ENCODE assay signal across 28 cellular contexts in genomic region chr12:66013224-66013623, GRCh38.
DNase-seq lines count a peak whose midpoint lies in the region; ATAC-seq and TF ChIP-seq lines count a peak whose summit lies in the region.
"Had no signal": no experiment of that assay in that cellular context is flagged by ENCODE, and none has a peak within 500 bp of the region (broad histone marks: within the 10 kb centered on the region; RNA-seq: fewer than 3 reads in every experiment).

No MANE protein-coding gene starts in this region.

- H3K4me3 ChIP-seq in mesodermal cell (ENCODE audit: extremely low read depth, insufficient read depth, low read length, poor library complexity, severe bottlenecking) = no peak overlapping the region
- no peak overlapping the region for H3K4me3 ChIP-seq in heart right ventricle
- H3K4me3 ChIP-seq: lower lobe of right lung, pancreas had no signal

- H3K9me3 ChIP-seq in mesodermal cell (ENCODE audit: control insufficient read depth, low read length) = no peaks in the 10 kb centered on the region
- peaks cover 0 to 16% (median 0%) of the 10 kb centered on the region in 11 donors for H3K9me3 ChIP-seq in heart right ventricle
- H3K9me3 ChIP-seq: lower lobe of right lung, pancreas had no signal

- intact Hi-C loops in heart right ventricle (cut with DNase I) = no loop called here

- DNase-seq in ELF-1 (ENCODE audit: low read depth, low spot score) = peak; percentile 75
- peak; percentile 38 for DNase-seq in M059J (ENCODE audit: low read depth)
- peak; percentile 77 for DNase-seq in ecto neural progenitor cell (ENCODE audit: low spot score)
- no peak for DNase-seq in NCI-H446 treated with DMSO at 0.1 percent for 48 hours (lab: John Stamatoyannopoulos, UW)
- DNase-seq in GM10266 (ENCODE audit: extremely low spot score) = no peak
- no peak for DNase-seq in heart right ventricle
- DNase-seq: activated CD4-positive, CD25-positive, alpha-beta regulatory T cell; activated effector memory CD4-positive, alpha-beta T cell treated with anti-CD3 and anti-CD28 coated beads, Interleukin-2, amount 50 U/mL, for 16 hours; activated naive CD8-positive, alpha-beta T cell treated with anti-CD3 and anti-CD28 coated beads for 36 hours; activated T-cell treated with anti-CD3 and anti-CD28 coated beads, Interleukin-2, amount 50 U/mL, for 24 hours; anterior cingulate cortex; cortex of kidney; DMS79; effector memory CD8-positive, alpha-beta T cell; foreskin fibroblast; lower lobe of right lung; NCI-H1436; NCI-H2081; NCI-H774; pancreas; retina; small intestine; stimulated activated naive CD8-positive, alpha-beta T cell treated with anti-CD3 and anti-CD28 coated beads, Interleukin-15, Interleukin-2, amounts not matched to agents 100 U/mL and 50 U/mL, for 24 hours; T-helper 1 cell had no signal

- H3K36me3 ChIP-seq in mesodermal cell (ENCODE audit: control insufficient read depth, insufficient read depth, low read length) (no peaks in the 10 kb centered on the region), heart right ventricle (no peaks in the 10 kb centered on the region)
- H3K36me3 ChIP-seq: lower lobe of right lung, pancreas had no signal

- H3K27me3 ChIP-seq in heart right ventricle = no peaks in the 10 kb centered on the region
- H3K27me3 ChIP-seq: pancreas had no signal

- H3K4me1 ChIP-seq in mesodermal cell (ENCODE audit: control insufficient read depth, insufficient read depth, low read length, poor library complexity, severe bottlenecking) (peaks cover 3% of the 10 kb centered on the region), heart right ventricle (peaks cover 0 to 7% (median 0%) of the 10 kb centered on the region in 9 donors)
- H3K4me1 ChIP-seq: lower lobe of right lung, pancreas had no signal

- H3K27ac ChIP-seq in mesodermal cell (ENCODE audit: low read depth, low read length, severe bottlenecking) (peak overlapping the region; percentile 77), heart right ventricle (no peak overlapping the region)
- H3K27ac ChIP-seq: KMS-11, lower lobe of right lung, pancreas had no signal

- ATAC-seq in HG03520 (IDR thresholded peaks at IDR 0.05; ENCODE audit: unreplicated experiment) (no peak), heart right ventricle (no peak)
- ATAC-seq: effector memory CD8-positive, alpha-beta T cell; lower lobe of right lung; natural killer cell treated with Interleukin-12 subunit alpha and Interleukin-12 subunit beta and Interleukin-15 and Interleukin-18, amount 100 ng/mL, for 72 hours; pancreas; stimulated activated naive CD8-positive, alpha-beta T cell treated with anti-CD3 and anti-CD28 coated beads, Interleukin-15, Interleukin-2, amounts not matched to agents 100 U/mL and 50 U/mL, for 24 hours had no signal

- 7 to 29% methylated on average over 1 to 3 of the region's 4 CpGs for WGBS in mesodermal cell (ENCODE audit: insufficient coverage in 2 of 2), 2 experiments
- 41% methylated on average over 4 of the region's 4 CpGs for WGBS in heart right ventricle, 2 donors

- TF ChIP-seq CTCF in GM10266 (IDR thresholded peaks at IDR 0.05; ENCODE audit: control insufficient read depth, insufficient read depth, low read depth, missing control alignments) = no peak
- no peak for TF ChIP-seq CTCF in heart right ventricle (IDR thresholded peaks at IDR 0.05)

Comparison
In these comparisons a context has a peak if more than half of its experiments do, and no peak if none do; other contexts are left out.
1. DNase-seq: peak in ELF-1 (single experiment), M059J (single experiment) and ecto neural progenitor cell (single experiment); none in NCI-H446 treated with DMSO at 0.1 percent for 48 hours (single experiment), GM10266 (single experiment) and heart right ventricle (0 of 2).